ENCODE assay signal across 19 cellular contexts in genomic region chr2:108945969-108946368, GRCh38. TPM values are rescaled to one million over a fixed set of nuclear protein-coding genes. Genes with fewer than 3 reads are reported as not detected.
"Had no signal": no experiment of that assay in that cellular context is flagged by ENCODE, and none has a peak within 500 bp of the region (broad histone marks: within the 10 kb centered on the region; RNA-seq: fewer than 3 reads in every experiment).

No MANE protein-coding gene starts in this region.

- H3K27me3 Mint-ChIP-seq: activated naive CD8-positive, alpha-beta T cell treated with anti-CD3 and anti-CD28 coated beads, Interleukin-2, amount 10 ng/mL, durations not matched to agents 7 days and 5 days; stimulated activated naive CD8-positive, alpha-beta T cell treated with anti-CD3 and anti-CD28 coated beads, Interleukin-15, amount 100 ng/mL, for 72 hours had no signal

- H3K27me3 ChIP-seq: gastrocnemius medialis, uterus had no signal

- H3K4me1 Mint-ChIP-seq: activated naive CD8-positive, alpha-beta T cell treated with anti-CD3 and anti-CD28 coated beads, Interleukin-2, amount 10 ng/mL, durations not matched to agents 7 days and 5 days; stimulated activated naive CD8-positive, alpha-beta T cell treated with anti-CD3 and anti-CD28 coated beads, Interleukin-15, amount 100 ng/mL, for 72 hours had no signal

- H3K4me3 Mint-ChIP-seq: activated naive CD8-positive, alpha-beta T cell treated with anti-CD3 and anti-CD28 coated beads, Interleukin-2, amount 10 ng/mL, durations not matched to agents 7 days and 5 days; activated T-cell treated with anti-CD3 and anti-CD28 coated beads, Interleukin-2, amount 50 U/mL, for 4 hours; natural killer cell treated with Interleukin-12 subunit alpha and Interleukin-12 subunit beta and Interleukin-15 and Interleukin-18, amount 100 ng/mL, for 72 hours; stimulated activated naive CD8-positive, alpha-beta T cell treated with anti-CD3 and anti-CD28 coated beads, Interleukin-15, amount 100 ng/mL, for 72 hours had no signal

- H3K4me3 ChIP-seq: gastrocnemius medialis, lung, mucosa of descending colon, thoracic aorta, uterus had no signal

- H3K4me1 ChIP-seq: gastrocnemius medialis, uterus had no signal

- H3K9me3 ChIP-seq: gastrocnemius medialis, thoracic aorta, uterus had no signal

- ATAC-seq: activated CD4-positive, CD25-positive, alpha-beta regulatory T cell treated with anti-CD3 and anti-CD28 coated beads, Interleukin-2, amount 50 U/mL, for 24 hours; gastrocnemius medialis; mucosa of descending colon; natural killer cell treated with Interleukin-12 subunit alpha and Interleukin-12 subunit beta and Interleukin-15 and Interleukin-18, amount 100 ng/mL, for 72 hours; stimulated activated naive CD8-positive, alpha-beta T cell treated with anti-CD3 and anti-CD28 coated beads, Interleukin-15, amount 100 ng/mL, for 72 hours had no signal

- H3K27ac Mint-ChIP-seq: activated naive CD8-positive, alpha-beta T cell treated with anti-CD3 and anti-CD28 coated beads, Interleukin-2, amount 10 ng/mL, durations not matched to agents 7 days and 5 days; natural killer cell treated with Interleukin-12 subunit alpha and Interleukin-12 subunit beta and Interleukin-15 and Interleukin-18, amount 100 ng/mL, for 72 hours; stimulated activated naive CD8-positive, alpha-beta T cell treated with anti-CD3 and anti-CD28 coated beads, Interleukin-15, amount 100 ng/mL, for 72 hours had no signal

- DNase-seq: activated CD4-positive, alpha-beta T cell treated with anti-CD3 and anti-CD28 coated beads, Interleukin-2, amount 50 U/mL, for 48 hours; activated gamma-delta T cell; activated naive CD8-positive, alpha-beta T cell treated with anti-CD3 and anti-CD28 coated beads, Interleukin-2, amount 10 ng/mL, durations not matched to agents 7 days and 5 days; activated T-cell treated with anti-CD3 and anti-CD28 coated beads, Interleukin-2, amount 50 U/mL, for 4 hours; aorta; gastrocnemius medialis; nucleus accumbens; stimulated activated CD4-positive, alpha-beta T cell treated with anti-CD3 and anti-CD28 coated beads, Interleukin-15, amount 100 ng/mL, for 24 hours; stimulated activated CD4-positive, alpha-beta T cell treated with anti-CD3 and anti-CD28 coated beads, Interleukin-4, amount 100 ng/mL, for 24 hours; stimulated activated naive CD8-positive, alpha-beta T cell treated with anti-CD3 and anti-CD28 coated beads, Interleukin-15, amount 100 ng/mL, for 72 hours; uterus had no signal

- H3K36me3 ChIP-seq: gastrocnemius medialis, thoracic aorta, uterus had no signal

- H3K27ac ChIP-seq: gastrocnemius medialis, thoracic aorta, uterus had no signal

RNA-seq across cellular contexts. Expression of gene EDAR, which starts 43.1 kb away (rescaled TPM):
- total RNA-seq: aorta; fibroblast of lung; gastrocnemius medialis; natural killer cell treated with Interleukin-12 subunit alpha and Interleukin-12 subunit beta and Interleukin-15 and Interleukin-18, amount 100 ng/mL, for 72 hours; pulmonary artery endothelial cell; T-helper 2 cell treated with Interferon-gamma antibody and Interleukin-4, amounts not matched to agents 100 ng/mL and 5 ng/mL, for 36 hours; thoracic aorta had no signal
- polyA plus RNA-seq: aorta, fibroblast of lung had no signal
